Comparison of ENCODE assay signal across 22 cellular contexts in genomic region chr14:99837822-99838221, GRCh38. TPM values are rescaled to one million over a fixed set of nuclear protein-coding genes. Genes with fewer than 3 reads are reported as not detected.
DNase-seq lines count a peak whose midpoint lies in the region; ATAC-seq, FAIRE-seq and TF ChIP-seq lines count a peak whose summit lies in the region.
"Had no signal": no experiment of that assay in that cellular context is flagged by ENCODE, and none has a peak within 500 bp of the region (broad histone marks: within the 10 kb centered on the region; RNA-seq: fewer than 3 reads in every experiment).

No MANE protein-coding gene starts in this region.

- no peaks in the 10 kb centered on the region for H3K27me3 ChIP-seq in Panc1 (ENCODE audit: control insufficient read depth, insufficient read depth, low read length)
- H3K27me3 ChIP-seq in H1 (replicated peaks in 1 of 4; ENCODE audit: control insufficient read depth in 3 of 4, extremely low read depth in 1 of 4, insufficient read depth in 3 of 4, low read length in 3 of 4): no peaks in the 10 kb centered on the region
- no peaks in the 10 kb centered on the region for H3K27me3 ChIP-seq in mesendoderm (ENCODE audit: insufficient read depth, low read length, poor library complexity)
- H3K27me3 ChIP-seq: BE2C, BLaER1 had no signal

- H3K79me1 ChIP-seq in H1 (ENCODE audit: low read depth, low read length) (no peaks in the 10 kb centered on the region), mesendoderm (ENCODE audit: low read length) (no peaks in the 10 kb centered on the region)

- CTCF ChIA-PET in Panc1 (lab: Charles Lee) (no interaction called here), H1 (lab: Charles Lee; ENCODE audit: partially characterized antibody) (interaction anchor here (0.8 to 2.5 kb wide), 15 partner anchors 10 to 107 kb away, joined by 3 to 9 read pairs (median 4); partner anchors contain the start of gene EML1)

- no peaks in the 10 kb centered on the region for H3K36me3 ChIP-seq in Panc1 (ENCODE audit: control insufficient read depth, insufficient read depth, low read length)
- H3K36me3 ChIP-seq in H1 (ENCODE audit: control insufficient read depth in 2 of 4, insufficient read depth in 4 of 4, low read length in 3 of 4): no peaks in the 10 kb centered on the region
- no peaks in the 10 kb centered on the region for H3K36me3 ChIP-seq in mesendoderm (ENCODE audit: control insufficient read depth, insufficient read depth, low read length)
- H3K36me3 ChIP-seq: BE2C, BLaER1 had no signal

- no peak overlapping the region for H3K9ac ChIP-seq in H1 (replicated peaks in 1 of 4; ENCODE audit: extremely low read depth in 1 of 4, low read depth in 3 of 4, low read length in 3 of 4)
- H3K9ac ChIP-seq in mesendoderm (ENCODE audit: low read length): no peak overlapping the region
- H3K9ac ChIP-seq: BLaER1 had no signal

- H2AFZ ChIP-seq in H1 (ENCODE audit: low read length): no peak overlapping the region

- DNase-seq in Panc1 (ENCODE audit: low read depth, low spot score) (no peak), H1 (ENCODE audit: low read depth in 1 of 2, low spot score in 2 of 2) (no peak), mesendoderm (no peak), NCI-H2107 (lab: John Stamatoyannopoulos, UW) (no peak), DMS53 treated with DMSO at 0.1 percent for 48 hours (lab: John Stamatoyannopoulos, UW; ENCODE audit: unreplicated experiment) (no peak), retina (no peak)
- DNase-seq: 8988T; ACHN; BE2C; C1 segment of cervical spinal cord; CD4-positive, alpha-beta memory T cell; CD4-positive, CD25-positive, alpha-beta regulatory T cell; CD8-positive, alpha-beta memory T cell; COR-L47; DMS 273 treated with DMSO at 0.1 percent for 48 hours; DMS153; GF-D8 had no signal

- no peak for TF ChIP-seq EP300 in H1 (IDR thresholded peaks at IDR 0.05; ENCODE audit: borderline replicate concordance in 1 of 2, low read depth in 2 of 2, low read length in 2 of 2)

- no peak overlapping the region for H2BK20ac ChIP-seq in H1 (ENCODE audit: low read length)

- POLR2A ChIA-PET in Panc1 (lab: Charles Lee): no interaction called here
- POLR2A ChIA-PET in H1 (lab: Charles Lee; ENCODE audit: partially characterized antibody): interaction anchor here (0.7 kb wide), 1 partner anchor 11 kb away, joined by 3 read pairs; no protein-coding TSS in a partner anchor

- in situ Hi-C loops in Panc1 (cut with HindIII; ENCODE audit: low pct_unique_long_range_greater_than_20kb, low sequenced_read_pairs): no loop called here

- no peak overlapping the region for H3K4ac ChIP-seq in H1 (replicated peaks; ENCODE audit: insufficient read length, low read depth, low read length)
- H3K4ac ChIP-seq in mesendoderm (ENCODE audit: low read depth, low read length): no peak overlapping the region

- peaks cover 33% of the 10 kb centered on the region for H3K4me1 ChIP-seq in Panc1 (ENCODE audit: control insufficient read depth, insufficient read depth, low read length)
- H3K4me1 ChIP-seq in H1 (replicated peaks in 1 of 4; ENCODE audit: control insufficient read depth in 3 of 4, insufficient read depth in 4 of 4, low read length in 3 of 4): peaks cover 2 to 15% (median 8%) of the 10 kb centered on the region in 4 experiments; a peak in 6 of 7 replicates
- H3K4me1 ChIP-seq in mesendoderm (ENCODE audit: control insufficient read depth, low read depth, low read length): no peaks in the 10 kb centered on the region
- H3K4me1 ChIP-seq: BE2C, BLaER1 had no signal

- H3K79me2 ChIP-seq in H1 (ENCODE audit: control insufficient read depth in 1 of 2, insufficient read depth in 2 of 2, low read length in 2 of 2): peaks cover 0 to 7% of the 10 kb centered on the region in 2 experiments; a peak in 2 of 4 replicates
- no peaks in the 10 kb centered on the region for H3K79me2 ChIP-seq in mesendoderm (ENCODE audit: control insufficient read depth, insufficient read depth, low read length)

- intact Hi-C loops in Panc1 (cut with micrococcal nuclease; ENCODE audit: unreplicated experiment): no loop called here

- H2BK5ac ChIP-seq in H1 (ENCODE audit: low read depth, low read length) (no peak overlapping the region; the same call in 1 of the 2 replicates), mesendoderm (ENCODE audit: low read length) (no peak overlapping the region)

- no peak for TF ChIP-seq RAD21 in H1 (IDR thresholded peaks at IDR 0.05 in 1 of 2, conservative IDR thresholded peaks at IDR 0.05 in 1 of 2; ENCODE audit: low read depth in 2 of 2, low read length in 2 of 2)

- FAIRE-seq in H1 (lab: Jason Lieb, UNC): no peak
- FAIRE-seq: GM12891, GM19239 had no signal

- H4K8ac ChIP-seq in H1 (ENCODE audit: extremely low read depth, insufficient read depth, low read length) (no peak overlapping the region), mesendoderm (ENCODE audit: low read depth, low read length) (no peak overlapping the region)

- TF ChIP-seq POLR2A in H1 (IDR thresholded peaks at IDR 0.05; ENCODE audit: control extremely low read depth in 1 of 2, low read depth in 2 of 2, low read length in 2 of 2): no peak

- H3K18ac ChIP-seq in H1 (ENCODE audit: extremely low read depth, low read length) (no peak overlapping the region), mesendoderm (ENCODE audit: low read length) (peak overlapping the region; percentile 60)

- H3K4me2 ChIP-seq in H1 (ENCODE audit: insufficient read depth in 1 of 2, low read depth in 2 of 2, low read length in 2 of 2) (no peak overlapping the region; a peak in 1 of 4 replicates), mesendoderm (ENCODE audit: low read length) (no peak overlapping the region)
- H3K4me2 ChIP-seq: BLaER1 had no signal

- no TSS peak for BruUV-seq in Panc1 (replicated peaks; lab: Mats Ljungman, UMichigan)

- H4K20me1 ChIP-seq in H1 (replicated peaks in 1 of 2; ENCODE audit: control insufficient read depth in 1 of 2, insufficient read depth in 2 of 2, low read length in 2 of 2): peaks cover 0 to 1% of the 10 kb centered on the region in 2 experiments
- H4K20me1 ChIP-seq: BLaER1 had no signal

- H3K56ac ChIP-seq in H1 (replicated peaks; ENCODE audit: insufficient read length, low read depth, low read length) (no peak overlapping the region), mesendoderm (ENCODE audit: low read length) (no peak overlapping the region)

- H4K5ac ChIP-seq in H1 (ENCODE audit: insufficient read length, low read depth, low read length): no peak overlapping the region
- H4K5ac ChIP-seq in mesendoderm (ENCODE audit: low read length): no peak overlapping the region

- H3K27ac ChIP-seq in Panc1 (ENCODE audit: low read length) (peak overlapping the region; percentile 65; the same call in 1 of the 2 replicates), H1 (ENCODE audit: low read depth, low read length) (no peak overlapping the region), mesendoderm (ENCODE audit: low read depth, low read length) (no peak overlapping the region)
- H3K27ac ChIP-seq: BLaER1 had no signal

- 92% methylated on average over 2 of the region's 2 CpGs; no CpG with 5 or more reads in 1 of the 2 experiments for WGBS in H1 (ENCODE audit: extremely low coverage in 1 of 2, insufficient coverage in 1 of 2, insufficient read length in 1 of 2, insufficient replicate concordance in 2 of 2, low coverage in 1 of 2, low lambda C conversion rate in 2 of 2, missing lambda C conversion rate in 1 of 2), 2 experiments
- no CpG with 5 or more reads among the region's 2 CpGs for WGBS in mesendoderm (ENCODE audit: extremely low coverage, insufficient coverage, low lambda C conversion rate)

- H2BK15ac ChIP-seq in H1 (ENCODE audit: low read length): no peak overlapping the region
- no peak overlapping the region for H2BK15ac ChIP-seq in mesendoderm (replicated peaks; ENCODE audit: low read depth)

- H2BK120ac ChIP-seq in H1 (replicated peaks; ENCODE audit: low read depth, low read length): no peak overlapping the region
- no peak overlapping the region for H2BK120ac ChIP-seq in mesendoderm (ENCODE audit: low read depth, low read length)

- no peak overlapping the region for H3K14ac ChIP-seq in H1 (ENCODE audit: insufficient read length)

- no peaks in the 10 kb centered on the region for H3K9me3 ChIP-seq in Panc1 (ENCODE audit: control insufficient read depth, insufficient read depth, low read depth, low read length)
- no peaks in the 10 kb centered on the region for H3K9me3 ChIP-seq in H1 (ENCODE audit: insufficient read depth in 2 of 2, low read depth in 1 of 2, low read length in 1 of 2)
- H3K9me3 ChIP-seq: BE2C, BLaER1 had no signal

- H3K23me2 ChIP-seq in H1 (ENCODE audit: low read depth, low read length): no peaks in the 10 kb centered on the region

- no peak for TF ChIP-seq CTCF in Panc1 (IDR thresholded peaks at IDR 0.05)
- TF ChIP-seq CTCF in H1 (IDR thresholded peaks at IDR 0.05; ENCODE audit: control extremely low read depth in 1 of 3, insufficient read depth in 1 of 3, low read depth in 1 of 3, low read length in 3 of 3): no peak

- ATAC-seq in Panc1 (no peak), GM21381 (IDR thresholded peaks at IDR 0.05; ENCODE audit: unreplicated experiment) (no peak)

- no peak overlapping the region for H4K91ac ChIP-seq in H1 (replicated peaks; ENCODE audit: insufficient read length, low read length)

- H2BK12ac ChIP-seq in H1 (ENCODE audit: low read depth, low read length): 0 out of 2 replicates have a peak overlapping the region, but pooled peaks have one; percentile 10

- H3K23ac ChIP-seq in H1 (ENCODE audit: insufficient read length): no peak overlapping the region
- no peak overlapping the region for H3K23ac ChIP-seq in mesendoderm (ENCODE audit: low read length)

- H2AK5ac ChIP-seq in H1 (ENCODE audit: low read depth, low read length) (no peak overlapping the region; the same call in 1 of the 2 replicates), mesendoderm (ENCODE audit: low read length) (no peak overlapping the region)

- H3K4me3 ChIP-seq in Panc1 (ENCODE audit: low read depth in 2 of 2, low read length in 2 of 2): no peak overlapping the region
- no peak overlapping the region for H3K4me3 ChIP-seq in H1 (ENCODE audit: extremely low read depth in 1 of 4, insufficient read depth in 2 of 4, low read depth in 3 of 4, low read length in 4 of 4)
- H3K4me3 ChIP-seq in mesendoderm (ENCODE audit: low read length): no peak overlapping the region
- H3K4me3 ChIP-seq: BLaER1 had no signal

TF ChIP-seq in H1, 55 proteins besides CTCF, POLR2A, EP300 and RAD21 (continues in another document):
- TF ChIP-seq FOSL1 (IDR thresholded peaks at IDR 0.05; ENCODE audit: insufficient read depth, low read depth, low read length): no peak

RNA-seq across cellular contexts. Expression of gene EML1, which starts 44.6 kb away (rescaled TPM):
- total RNA-seq in Panc1 (2021; ENCODE audit: unreplicated experiment): 35.3 TPM
- polyA plus RNA-seq in Panc1 (2012; ENCODE audit: insufficient read length): 34.8 TPM
- total RNA-seq in H1 (2021; fragmentation: NEBNext Ultra II Directional; extraction: Animal tissue kit (Norgen Biotek cat#: 25700)): 24.7 and 32.9 TPM in 2 replicates
- polyA plus RNA-seq in H1 (2011; rRNA removed): 9.8 and 11.1 TPM in 2 replicates
- 11.8 TPM for polyA plus RNA-seq in H1 (2011; cell fraction: cytosol; rRNA removed)
- polyA plus RNA-seq in H1 (2011; cell fraction: nucleus; rRNA removed): 30.9 TPM
- 16.6 to 36.3 TPM (median 23.0 TPM) in 4 replicates for polyA plus RNA-seq in H1 (2012, experiment 1 of 2)
- polyA plus RNA-seq in H1 (2012, experiment 2 of 2): 3.3 TPM
- polyA plus RNA-seq in H1 (2013, experiment 1 of 2): 6.5 TPM
- polyA plus RNA-seq in H1 (2013, experiment 2 of 2): 6.7 TPM
- 55.1 and 82.5 TPM in 2 replicates for polyA minus RNA-seq in H1 (2011; rRNA and poly(A)+ RNA removed)
- 20.8 TPM for polyA minus RNA-seq in H1 (2011; cell fraction: cytosol; rRNA and poly(A)+ RNA removed)
- 60.8 TPM for polyA minus RNA-seq in H1 (2011; cell fraction: nucleus; rRNA and poly(A)+ RNA removed)
- 4.8 TPM for polyA plus RNA-seq in mesendoderm (2013, experiment 1 of 2)
- polyA plus RNA-seq in mesendoderm (2013, experiment 2 of 2): 5.6 TPM
- total RNA-seq: CD4-positive, CD25-positive, alpha-beta regulatory T cell had no signal
- polyA plus RNA-seq: CD14-positive monocyte; CD4-positive, alpha-beta memory T cell; CD4-positive, CD25-positive, alpha-beta regulatory T cell; CD8-positive, alpha-beta memory T cell had no signal
